ENCODE assay signal across 8 cellular contexts in the genomic region with DNA sequence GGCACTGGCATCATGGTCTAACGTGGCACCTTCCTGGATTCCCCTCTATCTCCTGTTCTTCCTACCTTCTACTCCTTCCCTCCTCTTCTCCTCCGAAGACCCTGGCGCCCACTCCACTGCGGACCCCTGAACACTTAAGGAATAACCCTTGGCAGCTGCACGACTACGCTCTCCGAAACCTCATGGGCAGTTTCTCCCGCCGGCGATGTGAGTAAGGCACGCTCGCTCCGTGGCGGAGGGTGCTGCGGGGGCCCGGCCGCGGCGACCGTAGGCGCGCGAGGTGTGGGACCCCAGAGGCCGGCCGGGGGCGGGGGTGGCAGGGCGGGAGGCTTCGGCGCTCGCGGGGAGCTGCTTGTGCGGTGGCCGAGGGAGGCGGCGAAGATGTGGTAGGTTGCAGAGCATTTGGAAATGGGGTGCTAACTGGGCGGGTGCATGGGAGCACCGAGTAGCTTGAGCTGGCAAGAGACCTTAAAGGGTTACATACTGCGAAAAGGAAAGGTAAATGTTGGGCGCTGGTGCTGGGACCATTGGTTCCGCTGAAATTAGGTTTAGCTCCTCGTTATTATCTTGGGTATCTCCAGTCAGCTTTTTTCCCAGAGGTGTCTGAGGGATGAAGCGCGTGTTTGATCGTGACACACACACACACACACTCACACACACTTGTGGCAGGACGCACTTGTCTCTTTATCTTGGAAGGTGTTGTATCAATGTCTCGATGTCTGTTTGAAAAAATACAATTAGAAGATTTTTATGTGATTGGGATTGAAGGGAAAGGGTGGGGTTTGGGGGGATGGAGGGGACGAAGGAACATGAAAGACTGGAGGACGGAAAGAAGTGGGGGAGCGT. TPM values are rescaled to one million over a fixed set of nuclear protein-coding genes. Genes with fewer than 3 reads are reported as not detected.
DNase-seq lines count a peak whose midpoint lies in the region; ATAC-seq and TF ChIP-seq lines count a peak whose summit lies in the region.

No MANE protein-coding gene starts in this region.

- peak; percentile 35 for ATAC-seq in Right ventricle myocardium superior (ENCODE audit: poor library complexity)
- ATAC-seq in left ventricle myocardium superior = no peak
- ATAC-seq in mucosa of descending colon = peak; percentile 7
- ATAC-seq in GM19351 (IDR thresholded peaks at IDR 0.05; ENCODE audit: unreplicated experiment) = no peak
- no peak for ATAC-seq in GM21737 (IDR thresholded peaks at IDR 0.05; ENCODE audit: unreplicated experiment)

- intact Hi-C loops in Right ventricle myocardium superior (cut with DNase I) = no loop called here
- intact Hi-C loops in left ventricle myocardium superior (cut with micrococcal nuclease) = no loop called here
- intact Hi-C loops in mucosa of descending colon (cut with DNase I, micrococcal nuclease) = no loop called here

- TF ChIP-seq CTCF in coronary artery (IDR thresholded peaks at IDR 0.05) = no peak
- TF ChIP-seq CTCF in mucosa of descending colon (IDR thresholded peaks at IDR 0.05) = no peak

- DNase-seq in Right ventricle myocardium superior (no peak), left ventricle myocardium superior (no peak), coronary artery (ENCODE audit: low spot score) (no peak), mucosa of descending colon (peak; percentile 1 to 27 (median 21)), epidermal melanocyte (ENCODE audit: insufficient read length, low spot score) (no peak)
- no peak for DNase-seq in stimulated activated CD4-positive, alpha-beta T cell treated with anti-CD3 and anti-CD28 coated beads, Interleukin-1b, Interleukin-23, amount 100 ng/mL, for 48 hours

- H3K4me3 ChIP-seq in coronary artery (peak overlapping the region; percentile 78), mucosa of descending colon (no peak overlapping the region)

- no peaks in the 10 kb centered on the region for H3K9me3 ChIP-seq in mucosa of descending colon

- no peak overlapping the region for H3K27ac ChIP-seq in coronary artery

- H3K36me3 ChIP-seq in mucosa of descending colon (ENCODE audit: low read depth) = no peaks in the 10 kb centered on the region

- H3K4me1 ChIP-seq in mucosa of descending colon (ENCODE audit: low read depth) = peaks cover 7% of the 10 kb centered on the region

RNA-seq across cellular contexts. Expression of a gene that starts 0.9 kb away (rescaled TPM):
- total RNA-seq in Right ventricle myocardium superior (3.0 TPM), left ventricle myocardium superior (3.0 TPM), mucosa of descending colon (1 to 10 TPM in 2 of 3 donors, under 1 TPM in 1; 0.46 to 1.2 (median 1.0) TPM)

Comparison
In these comparisons a context has a peak if more than half of its experiments do, and no peak if none do; other contexts are left out.
1. ATAC-seq: peak in Right ventricle myocardium superior (single experiment) and mucosa of descending colon (single experiment); none in left ventricle myocardium superior (single experiment), GM19351 (single experiment) and GM21737 (single experiment).
2. DNase-seq: peak in mucosa of descending colon (3 of 3); none in Right ventricle myocardium superior (single experiment), left ventricle myocardium superior (single experiment), coronary artery (single experiment), stimulated activated CD4-positive, alpha-beta T cell treated with anti-CD3 and anti-CD28 coated beads, Interleukin-1b, Interleukin-23, amount 100 ng/mL, for 48 hours (single experiment) and epidermal melanocyte (single experiment).